15 cellular contexts compared by ENCODE assay signal in genomic region chr17:45113424-45113754, GRCh38.
"Had no signal": no experiment of that assay in that cellular context is flagged by ENCODE, and none has a peak within 500 bp of the region (broad histone marks: within the 10 kb centered on the region; RNA-seq: fewer than 3 reads in every experiment).

No MANE protein-coding gene starts in this region.

- H3K4me3 ChIP-seq: colonic mucosa, heart right ventricle, left lung, thyroid gland had no signal

- DNase-seq: activated CD4-positive, alpha-beta T cell treated with anti-CD3 and anti-CD28 coated beads for 48 hours; activated CD8-positive, alpha-beta memory T cell treated with anti-CD3 and anti-CD28 coated beads for 24 hours; activated naive CD4-positive, alpha-beta T cell treated with anti-CD3 and anti-CD28 coated beads for 36 hours; colonic mucosa; effector CD4-positive, alpha-beta T cell; foreskin melanocyte; heart right ventricle; islet precursor cell; left lung; mesenchymal stem cell; stimulated activated CD4-positive, alpha-beta T cell treated with anti-CD3 and anti-CD28 coated beads, Interleukin-15, amount 100 ng/mL, for 24 hours; stimulated activated CD4-positive, alpha-beta T cell treated with anti-CD3 and anti-CD28 coated beads, Interleukin-4, amount 100 ng/mL, for 24 hours; stimulated activated naive CD8-positive, alpha-beta T cell treated with anti-CD3 and anti-CD28 coated beads, Interleukin-15, amount 100 ng/mL, for 72 hours; thyroid gland had no signal

- H3K36me3 ChIP-seq: colonic mucosa, thyroid gland had no signal

- FAIRE-seq: endothelial cell of umbilical vein had no signal

- H3K9me3 ChIP-seq: colonic mucosa, heart right ventricle, left lung, thyroid gland had no signal

- H3K4me1 ChIP-seq: colonic mucosa, left lung had no signal

- H3K27me3 ChIP-seq: colonic mucosa, heart right ventricle, left lung, thyroid gland had no signal

- H3K27ac ChIP-seq: colonic mucosa, left lung had no signal
